Comparison of ENCODE assay signal across 10 cellular contexts in genomic region chr6:166176106-166176505, GRCh38. TPM values are rescaled to one million over a fixed set of nuclear protein-coding genes. Genes with fewer than 3 reads are reported as not detected.
"Had no signal": no experiment of that assay in that cellular context is flagged by ENCODE, and none has a peak within 500 bp of the region (broad histone marks: within the 10 kb centered on the region; RNA-seq: fewer than 3 reads in every experiment).

No MANE protein-coding gene starts in this region.

- H3K4me2 ChIP-seq: GM23338, KMS-11 had no signal

- H3K4me3 ChIP-seq: GM23338 had no signal

- H3K9ac ChIP-seq: KMS-11 had no signal

- H3K27ac ChIP-seq: HL-60, KMS-11 had no signal

- FAIRE-seq: H1, H54, HepG2 had no signal

- DNase-seq: H9, HCEC 1CT, KBM-7 had no signal

- H2AFZ ChIP-seq: GM23338 had no signal

- ATAC-seq: GM23338, HepG2 had no signal

RNA-seq across cellular contexts. Expression of gene TBXT, which starts 8.5 kb away (rescaled TPM):
- total RNA-seq: GM23338, HepG2, HT1080 had no signal
